In genomic region chr22:33599596-33599995, GRCh38 we compare ENCODE assay signal across 5 cellular contexts.
"Had no signal": no experiment of that assay in that cellular context is flagged by ENCODE, and none has a peak within 500 bp of the region (broad histone marks: within the 10 kb centered on the region; RNA-seq: fewer than 3 reads in every experiment).

No MANE protein-coding gene starts in this region.

- H3K4me3 ChIP-seq: GM23248 had no signal

- DNase-seq: GM23248, GOT3, H7, HCEC 1CT, IMR-90 had no signal

- H3K9ac ChIP-seq: GM23248 had no signal

- H3K27ac ChIP-seq: GM23248 had no signal

- H2AFZ ChIP-seq: GM23248 had no signal
